1 cellular context compared by ENCODE assay signal in the genomic region with DNA sequence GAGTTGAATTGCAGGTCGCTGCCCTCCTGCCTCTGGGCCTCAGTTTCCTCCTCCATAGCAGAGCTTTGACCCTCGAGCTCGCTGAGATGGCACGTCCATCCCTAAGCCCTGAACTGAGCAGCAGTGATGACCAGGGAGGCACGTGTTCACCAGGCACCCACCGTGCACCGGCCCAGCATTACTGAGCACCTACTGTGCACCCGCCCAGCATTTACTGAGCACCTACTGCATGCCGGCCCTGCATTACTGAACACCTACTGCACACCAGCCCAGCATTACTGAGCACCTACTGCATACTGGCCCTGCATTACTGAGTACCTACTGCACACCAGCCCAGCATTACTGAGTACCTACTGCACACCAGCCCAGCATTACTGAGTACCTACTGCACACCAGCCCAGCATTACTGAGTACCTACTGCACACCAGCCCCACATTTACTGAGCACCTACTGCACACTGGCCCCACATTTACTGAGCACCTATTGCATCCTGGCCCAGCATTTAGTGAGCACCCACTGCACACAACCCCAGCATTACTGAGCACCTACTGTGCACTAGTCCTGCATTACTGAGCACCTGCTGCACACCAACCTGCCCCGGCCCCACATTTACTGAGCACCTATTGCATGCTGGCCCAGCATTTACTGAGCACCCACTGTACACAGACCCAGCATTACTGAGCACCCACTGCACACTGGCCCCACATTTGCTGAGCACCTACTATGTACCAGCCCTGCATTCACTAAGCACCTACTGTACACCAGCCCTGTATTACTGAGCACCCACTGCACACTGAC.
TF ChIP-seq lines count a peak whose summit lies in the region.

No MANE protein-coding gene starts in this region.

TF ChIP-seq in IMR-90, 13 proteins besides CTCF, POLR2A, EP300 and RAD21:
- TF ChIP-seq SMC3 (IDR thresholded peaks at IDR 0.05; ENCODE audit: low read depth, low read length), result no peak
- TF ChIP-seq FOS (IDR thresholded peaks at IDR 0.05; ENCODE audit: low read depth, low read length), result no peak
- TF ChIP-seq RFX5 (IDR thresholded peaks at IDR 0.05; ENCODE audit: low read depth, low read length), result no peak
- TF ChIP-seq NFE2L2 (IDR thresholded peaks at IDR 0.05; ENCODE audit: low read depth, low read length), result no peak
- no peak for TF ChIP-seq RCOR1 (IDR thresholded peaks at IDR 0.05; ENCODE audit: insufficient replicate concordance, low read length)
- TF ChIP-seq, protein P1, sequence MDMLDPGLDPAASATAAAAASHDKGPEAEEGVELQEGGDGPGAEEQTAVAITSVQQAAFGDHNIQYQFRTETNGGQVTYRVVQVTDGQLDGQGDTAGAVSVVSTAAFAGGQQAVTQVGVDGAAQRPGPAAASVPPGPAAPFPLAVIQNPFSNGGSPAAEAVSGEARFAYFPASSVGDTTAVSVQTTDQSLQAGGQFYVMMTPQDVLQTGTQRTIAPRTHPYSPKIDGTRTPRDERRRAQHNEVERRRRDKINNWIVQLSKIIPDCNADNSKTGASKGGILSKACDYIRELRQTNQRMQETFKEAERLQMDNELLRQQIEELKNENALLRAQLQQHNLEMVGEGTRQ (IDR thresholded peaks at IDR 0.05; ENCODE audit: low read depth, low read length), result no peak
- TF ChIP-seq MAFK (IDR thresholded peaks at IDR 0.05; ENCODE audit: low read depth, low read length), result no peak
- TF ChIP-seq MXI1 (IDR thresholded peaks at IDR 0.05; ENCODE audit: borderline replicate concordance, low read depth, low read length), result no peak
- TF ChIP-seq CHD1 (IDR thresholded peaks at IDR 0.05; ENCODE audit: low read depth, low read length), result no peak
